In genomic region chr14:99479903-99480855, GRCh38 we compare ENCODE assay signal across 8 cellular contexts. TPM values are rescaled to one million over a fixed set of nuclear protein-coding genes. Genes with fewer than 3 reads are reported as not detected.
DNase-seq lines count a peak whose midpoint lies in the region; ATAC-seq lines count a peak whose summit lies in the region.

No MANE protein-coding gene starts in this region.

- DNase-seq in NCI-H2107 (lab: John Stamatoyannopoulos, UW), result peak; percentile 32
- no peak for DNase-seq in NCI-H2107 treated with DMSO at 0.1 percent for 48 hours (lab: John Stamatoyannopoulos, UW; ENCODE audit: unreplicated experiment)
- DNase-seq in NCI-H69 (lab: John Stamatoyannopoulos, UW), result peak; percentile 66
- peak; percentile 11 for DNase-seq in activated T-cell treated with anti-CD3 and anti-CD28 coated beads, Interleukin-2, amount 50 U/mL, for 4 hours
- peak; percentile 51 for DNase-seq in stimulated activated naive B cell treated with anti-CD40 and anti-IgM and Interleukin-4, amounts not matched to agents 10 μg/mL and 1 μg/mL and 100 μg/mL, for 72 hours

- peak overlapping the region; percentile 94 for H3K4me3 Mint-ChIP-seq in activated T-cell treated with anti-CD3 and anti-CD28 coated beads, Interleukin-2, amount 50 U/mL, for 4 hours
- peak overlapping the region; percentile 98 to 100 for H3K4me3 Mint-ChIP-seq in stimulated activated naive B cell treated with anti-CD40 and anti-IgM and Interleukin-4, amounts not matched to agents 10 μg/mL and 1 μg/mL and 100 μg/mL, for 72 hours

- peaks cover 47% of the 10 kb centered on the region for H3K4me1 Mint-ChIP-seq in activated T-cell treated with anti-CD3 and anti-CD28 coated beads, Interleukin-2, amount 50 U/mL, for 4 hours (ENCODE audit: low read depth)
- H3K4me1 Mint-ChIP-seq in stimulated activated naive B cell treated with anti-CD40 and anti-IgM and Interleukin-4, amounts not matched to agents 10 μg/mL and 1 μg/mL and 100 μg/mL, for 72 hours, result peaks cover 28 to 53% of the 10 kb centered on the region in 2 donors

- H3K27ac ChIP-seq in esophagus (ENCODE audit: low read depth in 2 of 2, low read length in 1 of 2), result peak overlapping the region; percentile 94 to 97
- peak overlapping the region; percentile 83 to 86 for H3K27ac ChIP-seq in mucosa of rectum (ENCODE audit: low read depth in 2 of 2, low read length in 2 of 2)

- no peaks in the 10 kb centered on the region for H3K9me3 Mint-ChIP-seq in activated T-cell treated with anti-CD3 and anti-CD28 coated beads, Interleukin-2, amount 50 U/mL, for 4 hours
- no peaks in the 10 kb centered on the region for H3K9me3 Mint-ChIP-seq in stimulated activated naive B cell treated with anti-CD40 and anti-IgM and Interleukin-4, amounts not matched to agents 10 μg/mL and 1 μg/mL and 100 μg/mL, for 72 hours

- no peaks in the 10 kb centered on the region for H3K36me3 ChIP-seq in esophagus (ENCODE audit: control insufficient read depth in 2 of 2, insufficient read depth in 2 of 2, low read length in 1 of 2)
- no peaks in the 10 kb centered on the region for H3K36me3 ChIP-seq in mucosa of rectum (ENCODE audit: control insufficient read depth in 2 of 2, insufficient read depth in 2 of 2, low read length in 2 of 2)

- peak overlapping the region; percentile 97 for H3K27ac Mint-ChIP-seq in stimulated activated naive B cell treated with anti-CD40 and anti-IgM and Interleukin-4, amounts not matched to agents 10 μg/mL and 1 μg/mL and 100 μg/mL, for 72 hours

- H3K4me3 ChIP-seq in esophagus (ENCODE audit: low read depth in 1 of 2, low read length in 2 of 2) (peak overlapping the region; percentile 81 to 95), mucosa of rectum (ENCODE audit: low read length in 2 of 2) (peak overlapping the region; percentile 75 to 81)

- H3K27me3 ChIP-seq in esophagus (ENCODE audit: control insufficient read depth in 1 of 2, insufficient read depth in 2 of 2, low read length in 2 of 2), result no peaks in the 10 kb centered on the region
- H3K27me3 ChIP-seq in mucosa of rectum (ENCODE audit: control insufficient read depth in 2 of 2, insufficient read depth in 2 of 2, low read length in 2 of 2), result no peaks in the 10 kb centered on the region

- H3K27me3 Mint-ChIP-seq in activated T-cell treated with anti-CD3 and anti-CD28 coated beads, Interleukin-2, amount 50 U/mL, for 4 hours (ENCODE audit: low read depth), result no peaks in the 10 kb centered on the region
- H3K27me3 Mint-ChIP-seq in stimulated activated naive B cell treated with anti-CD40 and anti-IgM and Interleukin-4, amounts not matched to agents 10 μg/mL and 1 μg/mL and 100 μg/mL, for 72 hours, result no peaks in the 10 kb centered on the region

- no peaks in the 10 kb centered on the region for H3K36me3 Mint-ChIP-seq in activated T-cell treated with anti-CD3 and anti-CD28 coated beads, Interleukin-2, amount 50 U/mL, for 4 hours (ENCODE audit: insufficient read depth)
- H3K36me3 Mint-ChIP-seq in stimulated activated naive B cell treated with anti-CD40 and anti-IgM and Interleukin-4, amounts not matched to agents 10 μg/mL and 1 μg/mL and 100 μg/mL, for 72 hours, result peaks cover 0 to 7% of the 10 kb centered on the region in 2 donors

- peak overlapping the region; percentile 64 to 76 for H3K9ac ChIP-seq in mucosa of rectum (ENCODE audit: low read depth in 1 of 2, low read length in 2 of 2)

- H3K9me3 ChIP-seq in esophagus (ENCODE audit: control insufficient read depth in 2 of 2, insufficient read depth in 1 of 2, low read depth in 1 of 2, low read length in 1 of 2) (no peaks in the 10 kb centered on the region), mucosa of rectum (ENCODE audit: control insufficient read depth in 2 of 2, low read length in 2 of 2) (no peaks in the 10 kb centered on the region)

- H3K4me1 ChIP-seq in esophagus (ENCODE audit: control insufficient read depth in 2 of 2, insufficient read depth in 2 of 2, low read length in 1 of 2), result peaks cover 0 to 2% of the 10 kb centered on the region in 2 donors
- H3K4me1 ChIP-seq in mucosa of rectum (ENCODE audit: control insufficient read depth in 2 of 2, insufficient read depth in 2 of 2, low read length in 2 of 2), result peaks cover 11 to 32% of the 10 kb centered on the region in 2 donors

- 0 to 1% methylated on average over 75 to 121 of the region's 121 CpGs for WGBS in esophagus, 2 donors

- peak; percentile 8 for ATAC-seq in HG02759 (IDR thresholded peaks at IDR 0.05; ENCODE audit: unreplicated experiment)
- peak in 1 of 2 donors; percentile 2 for ATAC-seq in activated T-cell treated with anti-CD3 and anti-CD28 coated beads, Interleukin-2, amount 50 U/mL, for 4 hours
- peak in 1 of 2 donors; percentile 4 for ATAC-seq in stimulated activated naive B cell treated with anti-CD40 and anti-IgM and Interleukin-4, amounts not matched to agents 10 μg/mL and 1 μg/mL and 100 μg/mL, for 72 hours (replicated peaks)

RNA-seq across cellular contexts. Expression of gene SETD3, which starts 0.5 kb away (rescaled TPM):
- 10 to 100 TPM; 51.8 to 58.1 (median 54.8) TPM for total RNA-seq in activated T-cell treated with anti-CD3 and anti-CD28 coated beads, Interleukin-2, amount 50 U/mL, for 4 hours
- polyA plus RNA-seq in esophagus, result 10 to 100 TPM; 15.4 to 25.2 TPM

RNA-seq across cellular contexts. Expression of gene CCNK, which starts 1.0 kb away (rescaled TPM):
- total RNA-seq in activated T-cell treated with anti-CD3 and anti-CD28 coated beads, Interleukin-2, amount 50 U/mL, for 4 hours, result 100 to 1,000 TPM in 2 of 3 donors, 10 to 100 TPM in 1; 95.9 to 107 (median 104) TPM
- polyA plus RNA-seq in esophagus, result 10 to 100 TPM; 12.4 to 15.4 TPM
